ENCODE assay signal across 24 cellular contexts in genomic region chr3:44309500-44309899, GRCh38.
"Had no signal": no experiment of that assay in that cellular context is flagged by ENCODE, and none has a peak within 500 bp of the region (broad histone marks: within the 10 kb centered on the region; RNA-seq: fewer than 3 reads in every experiment).

No MANE protein-coding gene starts in this region.

- DNase-seq: dorsolateral prefrontal cortex; effector CD4-positive, alpha-beta T cell; foreskin melanocyte; hypothalamus; immature natural killer cell; islet precursor cell; left cardiac atrium; left lung; mesenchymal stem cell; mucosa of descending colon; naive B cell; stimulated activated CD4-positive, alpha-beta T cell treated with anti-CD3 and anti-CD28 coated beads, Interleukin-2, amount 100 ng/mL, for 24 hours; stimulated activated CD4-positive, alpha-beta T cell treated with anti-CD3 and anti-CD28 coated beads, Interleukin-4, amount 100 ng/mL, for 24 hours; stimulated activated naive CD4-positive, alpha-beta T cell treated with Interleukin-2 at 50 U/mL for 16 hours; stomach; thyroid gland; trophoblast cell had no signal

- H3K4me3 ChIP-seq: dorsolateral prefrontal cortex, esophagus muscularis mucosa, left lung, mucosa of descending colon, right atrium auricular region, stomach, thyroid gland, vagina had no signal

- ATAC-seq: left cardiac atrium; left lung; mucosa of descending colon; natural killer cell treated with Interleukin-12 subunit alpha and Interleukin-12 subunit beta and Interleukin-15 and Interleukin-18, amount 100 ng/mL, for 72 hours; sciatic nerve; stimulated activated effector memory CD8-positive, alpha-beta T cell treated with anti-CD3 and anti-CD28 coated beads, Interleukin-12 subunit alpha, Interleukin-12 subunit beta, amount 100 ng/mL, for 72 hours had no signal

- H3K36me3 ChIP-seq: esophagus muscularis mucosa, left lung, right atrium auricular region, stomach, thyroid gland, vagina had no signal

- H3K27ac ChIP-seq: dorsolateral prefrontal cortex, esophagus muscularis mucosa, left lung, parathyroid adenoma, right atrium auricular region, stomach, thyroid gland, vagina had no signal

- H3K27me3 ChIP-seq: esophagus muscularis mucosa, right atrium auricular region, stomach, thyroid gland, vagina had no signal
